ENCODE assay signal across 1 cellular context in the genomic region with DNA sequence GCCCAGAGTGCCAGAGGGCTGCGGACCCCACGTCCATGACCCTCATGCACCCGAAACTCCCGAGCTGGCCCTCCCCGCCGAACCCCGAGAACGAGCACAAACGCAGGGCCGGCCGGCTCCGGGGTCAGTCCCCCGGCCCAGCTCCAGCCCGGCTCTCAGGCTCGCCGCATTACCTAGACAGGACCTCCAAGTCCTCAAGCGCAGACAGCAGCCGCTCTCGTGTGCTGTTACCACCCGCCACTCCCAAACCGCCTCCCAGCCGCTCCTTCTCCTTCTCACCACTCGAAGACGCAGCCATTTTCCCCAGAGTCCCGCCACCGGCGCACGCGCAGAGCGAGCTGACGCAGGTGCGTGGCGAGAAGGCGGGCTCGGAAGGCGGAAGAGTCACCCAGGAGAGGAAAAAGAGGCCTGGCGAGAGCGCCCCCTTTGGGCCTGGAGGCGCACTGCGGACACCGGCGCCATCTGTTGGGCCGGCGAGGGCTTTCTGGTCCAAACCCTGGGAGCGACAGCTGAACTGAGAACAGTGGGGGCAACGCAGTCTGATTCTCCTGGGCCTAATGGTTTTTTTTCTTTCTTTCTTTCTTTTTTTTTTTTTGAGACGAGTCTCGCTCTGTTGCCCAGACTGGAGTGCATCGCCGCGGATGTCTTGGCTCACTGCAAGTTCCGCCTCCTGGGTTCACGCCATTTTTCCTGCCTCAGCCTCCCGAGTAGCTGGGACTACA.
TF ChIP-seq lines count a peak whose summit lies in the region.

A gene with protein sequence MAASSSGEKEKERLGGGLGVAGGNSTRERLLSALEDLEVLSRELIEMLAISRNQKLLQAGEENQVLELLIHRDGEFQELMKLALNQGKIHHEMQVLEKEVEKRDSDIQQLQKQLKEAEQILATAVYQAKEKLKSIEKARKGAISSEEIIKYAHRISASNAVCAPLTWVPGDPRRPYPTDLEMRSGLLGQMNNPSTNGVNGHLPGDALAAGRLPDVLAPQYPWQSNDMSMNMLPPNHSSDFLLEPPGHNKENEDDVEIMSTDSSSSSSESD (minus strand): TSS at position 324 of the 722 bp plus-strand sequence. CDS start 26 bp downstream, at position 298.

TF ChIP-seq in WTC11, 78 proteins besides CTCF, POLR2A, EP300 and RAD21 (continued from another document and continues in another):
- TF ChIP-seq FOXJ3 (CRISPR knock-in tag; IDR thresholded peaks at IDR 0.05; ENCODE audit: borderline replicate concordance), result no peak
- no peak for TF ChIP-seq OVOL2 (CRISPR knock-in tag; IDR thresholded peaks at IDR 0.05; ENCODE audit: borderline replicate concordance)
- TF ChIP-seq, protein P1, sequence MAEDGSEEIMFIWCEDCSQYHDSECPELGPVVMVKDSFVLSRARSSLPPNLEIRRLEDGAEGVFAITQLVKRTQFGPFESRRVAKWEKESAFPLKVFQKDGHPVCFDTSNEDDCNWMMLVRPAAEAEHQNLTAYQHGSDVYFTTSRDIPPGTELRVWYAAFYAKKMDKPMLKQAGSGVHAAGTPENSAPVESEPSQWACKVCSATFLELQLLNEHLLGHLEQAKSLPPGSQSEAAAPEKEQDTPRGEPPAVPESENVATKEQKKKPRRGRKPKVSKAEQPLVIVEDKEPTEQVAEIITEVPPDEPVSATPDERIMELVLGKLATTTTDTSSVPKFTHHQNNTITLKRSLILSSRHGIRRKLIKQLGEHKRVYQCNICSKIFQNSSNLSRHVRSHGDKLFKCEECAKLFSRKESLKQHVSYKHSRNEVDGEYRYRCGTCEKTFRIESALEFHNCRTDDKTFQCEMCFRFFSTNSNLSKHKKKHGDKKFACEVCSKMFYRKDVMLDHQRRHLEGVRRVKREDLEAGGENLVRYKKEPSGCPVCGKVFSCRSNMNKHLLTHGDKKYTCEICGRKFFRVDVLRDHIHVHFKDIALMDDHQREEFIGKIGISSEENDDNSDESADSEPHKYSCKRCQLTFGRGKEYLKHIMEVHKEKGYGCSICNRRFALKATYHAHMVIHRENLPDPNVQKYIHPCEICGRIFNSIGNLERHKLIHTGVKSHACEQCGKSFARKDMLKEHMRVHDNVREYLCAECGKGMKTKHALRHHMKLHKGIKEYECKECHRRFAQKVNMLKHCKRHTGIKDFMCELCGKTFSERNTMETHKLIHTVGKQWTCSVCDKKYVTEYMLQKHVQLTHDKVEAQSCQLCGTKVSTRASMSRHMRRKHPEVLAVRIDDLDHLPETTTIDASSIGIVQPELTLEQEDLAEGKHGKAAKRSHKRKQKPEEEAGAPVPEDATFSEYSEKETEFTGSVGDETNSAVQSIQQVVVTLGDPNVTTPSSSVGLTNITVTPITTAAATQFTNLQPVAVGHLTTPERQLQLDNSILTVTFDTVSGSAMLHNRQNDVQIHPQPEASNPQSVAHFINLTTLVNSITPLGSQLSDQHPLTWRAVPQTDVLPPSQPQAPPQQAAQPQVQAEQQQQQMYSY (CRISPR knock-in tag; IDR thresholded peaks at IDR 0.05), result no peak
- TF ChIP-seq ESRRA (CRISPR knock-in tag; IDR thresholded peaks at IDR 0.05; ENCODE audit: borderline replicate concordance), result 0 out of 2 replicates have a peak, but pooled peaks have one; percentile 65
- no peak for TF ChIP-seq SMAD3 (CRISPR knock-in tag; IDR thresholded peaks at IDR 0.05; ENCODE audit: borderline replicate concordance)
- TF ChIP-seq CBFB (CRISPR knock-in tag; IDR thresholded peaks at IDR 0.05; ENCODE audit: low read depth), result 0 out of 2 replicates have a peak, but pooled peaks have one; percentile 42
- TF ChIP-seq, protein P2, sequence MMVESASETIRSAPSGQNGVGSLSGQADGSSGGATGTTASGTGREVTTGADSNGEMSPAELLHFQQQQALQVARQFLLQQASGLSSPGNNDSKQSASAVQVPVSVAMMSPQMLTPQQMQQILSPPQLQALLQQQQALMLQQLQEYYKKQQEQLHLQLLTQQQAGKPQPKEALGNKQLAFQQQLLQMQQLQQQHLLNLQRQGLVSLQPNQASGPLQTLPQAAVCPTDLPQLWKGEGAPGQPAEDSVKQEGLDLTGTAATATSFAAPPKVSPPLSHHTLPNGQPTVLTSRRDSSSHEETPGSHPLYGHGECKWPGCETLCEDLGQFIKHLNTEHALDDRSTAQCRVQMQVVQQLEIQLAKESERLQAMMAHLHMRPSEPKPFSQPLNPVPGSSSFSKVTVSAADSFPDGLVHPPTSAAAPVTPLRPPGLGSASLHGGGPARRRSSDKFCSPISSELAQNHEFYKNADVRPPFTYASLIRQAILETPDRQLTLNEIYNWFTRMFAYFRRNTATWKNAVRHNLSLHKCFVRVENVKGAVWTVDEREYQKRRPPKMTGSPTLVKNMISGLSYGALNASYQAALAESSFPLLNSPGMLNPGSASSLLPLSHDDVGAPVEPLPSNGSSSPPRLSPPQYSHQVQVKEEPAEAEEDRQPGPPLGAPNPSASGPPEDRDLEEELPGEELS (CRISPR knock-in tag; IDR thresholded peaks at IDR 0.05), result peak; percentile 75
- TF ChIP-seq ZNF396 (CRISPR knock-in tag; IDR thresholded peaks at IDR 0.05; ENCODE audit: borderline replicate concordance), result no peak
- TF ChIP-seq, protein P3, sequence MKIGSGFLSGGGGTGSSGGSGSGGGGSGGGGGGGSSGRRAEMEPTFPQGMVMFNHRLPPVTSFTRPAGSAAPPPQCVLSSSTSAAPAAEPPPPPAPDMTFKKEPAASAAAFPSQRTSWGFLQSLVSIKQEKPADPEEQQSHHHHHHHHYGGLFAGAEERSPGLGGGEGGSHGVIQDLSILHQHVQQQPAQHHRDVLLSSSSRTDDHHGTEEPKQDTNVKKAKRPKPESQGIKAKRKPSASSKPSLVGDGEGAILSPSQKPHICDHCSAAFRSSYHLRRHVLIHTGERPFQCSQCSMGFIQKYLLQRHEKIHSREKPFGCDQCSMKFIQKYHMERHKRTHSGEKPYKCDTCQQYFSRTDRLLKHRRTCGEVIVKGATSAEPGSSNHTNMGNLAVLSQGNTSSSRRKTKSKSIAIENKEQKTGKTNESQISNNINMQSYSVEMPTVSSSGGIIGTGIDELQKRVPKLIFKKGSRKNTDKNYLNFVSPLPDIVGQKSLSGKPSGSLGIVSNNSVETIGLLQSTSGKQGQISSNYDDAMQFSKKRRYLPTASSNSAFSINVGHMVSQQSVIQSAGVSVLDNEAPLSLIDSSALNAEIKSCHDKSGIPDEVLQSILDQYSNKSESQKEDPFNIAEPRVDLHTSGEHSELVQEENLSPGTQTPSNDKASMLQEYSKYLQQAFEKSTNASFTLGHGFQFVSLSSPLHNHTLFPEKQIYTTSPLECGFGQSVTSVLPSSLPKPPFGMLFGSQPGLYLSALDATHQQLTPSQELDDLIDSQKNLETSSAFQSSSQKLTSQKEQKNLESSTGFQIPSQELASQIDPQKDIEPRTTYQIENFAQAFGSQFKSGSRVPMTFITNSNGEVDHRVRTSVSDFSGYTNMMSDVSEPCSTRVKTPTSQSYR (CRISPR knock-in tag; IDR thresholded peaks at IDR 0.05), result no peak
- TF ChIP-seq, protein P4, sequence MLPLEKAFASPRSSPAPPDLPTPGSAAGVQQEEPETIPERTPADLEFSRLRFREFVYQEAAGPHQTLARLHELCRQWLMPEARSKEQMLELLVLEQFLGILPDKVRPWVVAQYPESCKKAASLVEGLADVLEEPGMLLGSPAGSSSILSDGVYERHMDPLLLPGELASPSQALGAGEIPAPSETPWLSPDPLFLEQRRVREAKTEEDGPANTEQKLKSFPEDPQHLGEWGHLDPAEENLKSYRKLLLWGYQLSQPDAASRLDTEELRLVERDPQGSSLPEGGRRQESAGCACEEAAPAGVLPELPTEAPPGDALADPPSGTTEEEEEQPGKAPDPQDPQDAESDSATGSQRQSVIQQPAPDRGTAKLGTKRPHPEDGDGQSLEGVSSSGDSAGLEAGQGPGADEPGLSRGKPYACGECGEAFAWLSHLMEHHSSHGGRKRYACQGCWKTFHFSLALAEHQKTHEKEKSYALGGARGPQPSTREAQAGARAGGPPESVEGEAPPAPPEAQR (CRISPR knock-in tag; IDR thresholded peaks at IDR 0.05), result no peak
- TF ChIP-seq RELA (CRISPR knock-in tag; IDR thresholded peaks at IDR 0.05; ENCODE audit: borderline replicate concordance), result no peak
- TF ChIP-seq CREM (CRISPR knock-in tag; IDR thresholded peaks at IDR 0.05), result peak; percentile 85
- no peak for TF ChIP-seq ATF1 (CRISPR knock-in tag; IDR thresholded peaks at IDR 0.05)
- TF ChIP-seq JAZF1 (CRISPR knock-in tag; IDR thresholded peaks at IDR 0.05), result no peak
- TF ChIP-seq NFATC4 (CRISPR knock-in tag; IDR thresholded peaks at IDR 0.05), result no peak
- TF ChIP-seq FOXP1 (CRISPR knock-in tag; IDR thresholded peaks at IDR 0.05; ENCODE audit: borderline replicate concordance), result peak; percentile 77
- TF ChIP-seq ZNF263 (CRISPR knock-in tag; IDR thresholded peaks at IDR 0.05; ENCODE audit: low read depth), result no peak
- TF ChIP-seq, protein P5, sequence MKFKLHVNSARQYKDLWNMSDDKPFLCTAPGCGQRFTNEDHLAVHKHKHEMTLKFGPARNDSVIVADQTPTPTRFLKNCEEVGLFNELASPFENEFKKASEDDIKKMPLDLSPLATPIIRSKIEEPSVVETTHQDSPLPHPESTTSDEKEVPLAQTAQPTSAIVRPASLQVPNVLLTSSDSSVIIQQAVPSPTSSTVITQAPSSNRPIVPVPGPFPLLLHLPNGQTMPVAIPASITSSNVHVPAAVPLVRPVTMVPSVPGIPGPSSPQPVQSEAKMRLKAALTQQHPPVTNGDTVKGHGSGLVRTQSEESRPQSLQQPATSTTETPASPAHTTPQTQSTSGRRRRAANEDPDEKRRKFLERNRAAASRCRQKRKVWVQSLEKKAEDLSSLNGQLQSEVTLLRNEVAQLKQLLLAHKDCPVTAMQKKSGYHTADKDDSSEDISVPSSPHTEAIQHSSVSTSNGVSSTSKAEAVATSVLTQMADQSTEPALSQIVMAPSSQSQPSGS (CRISPR knock-in tag; IDR thresholded peaks at IDR 0.05; ENCODE audit: borderline replicate concordance, low read depth), result no peak
- TF ChIP-seq ZNF232 (CRISPR knock-in tag; IDR thresholded peaks at IDR 0.05), result no peak
- no peak for TF ChIP-seq RORB (CRISPR knock-in tag; IDR thresholded peaks at IDR 0.05)
- no peak for TF ChIP-seq ZNF219 (CRISPR knock-in tag; IDR thresholded peaks at IDR 0.05; ENCODE audit: borderline replicate concordance)
- peak; percentile 86 for TF ChIP-seq FOXK1 (CRISPR knock-in tag; IDR thresholded peaks at IDR 0.05)
- no peak for TF ChIP-seq GRHL2 (CRISPR knock-in tag; IDR thresholded peaks at IDR 0.05; ENCODE audit: insufficient replicate concordance, severe bottlenecking)
- 0 out of 2 replicates have a peak, but pooled peaks have one; percentile 63 for TF ChIP-seq KAT7 (CRISPR knock-in tag; IDR thresholded peaks at IDR 0.05; ENCODE audit: borderline replicate concordance)
- TF ChIP-seq TEAD1 (CRISPR knock-in tag; IDR thresholded peaks at IDR 0.05), result peak; percentile 64
- peak; percentile 79; the same call in 1 of the 2 replicates for TF ChIP-seq MYBL2 (CRISPR knock-in tag; IDR thresholded peaks at IDR 0.05)
- TF ChIP-seq, protein P6, sequence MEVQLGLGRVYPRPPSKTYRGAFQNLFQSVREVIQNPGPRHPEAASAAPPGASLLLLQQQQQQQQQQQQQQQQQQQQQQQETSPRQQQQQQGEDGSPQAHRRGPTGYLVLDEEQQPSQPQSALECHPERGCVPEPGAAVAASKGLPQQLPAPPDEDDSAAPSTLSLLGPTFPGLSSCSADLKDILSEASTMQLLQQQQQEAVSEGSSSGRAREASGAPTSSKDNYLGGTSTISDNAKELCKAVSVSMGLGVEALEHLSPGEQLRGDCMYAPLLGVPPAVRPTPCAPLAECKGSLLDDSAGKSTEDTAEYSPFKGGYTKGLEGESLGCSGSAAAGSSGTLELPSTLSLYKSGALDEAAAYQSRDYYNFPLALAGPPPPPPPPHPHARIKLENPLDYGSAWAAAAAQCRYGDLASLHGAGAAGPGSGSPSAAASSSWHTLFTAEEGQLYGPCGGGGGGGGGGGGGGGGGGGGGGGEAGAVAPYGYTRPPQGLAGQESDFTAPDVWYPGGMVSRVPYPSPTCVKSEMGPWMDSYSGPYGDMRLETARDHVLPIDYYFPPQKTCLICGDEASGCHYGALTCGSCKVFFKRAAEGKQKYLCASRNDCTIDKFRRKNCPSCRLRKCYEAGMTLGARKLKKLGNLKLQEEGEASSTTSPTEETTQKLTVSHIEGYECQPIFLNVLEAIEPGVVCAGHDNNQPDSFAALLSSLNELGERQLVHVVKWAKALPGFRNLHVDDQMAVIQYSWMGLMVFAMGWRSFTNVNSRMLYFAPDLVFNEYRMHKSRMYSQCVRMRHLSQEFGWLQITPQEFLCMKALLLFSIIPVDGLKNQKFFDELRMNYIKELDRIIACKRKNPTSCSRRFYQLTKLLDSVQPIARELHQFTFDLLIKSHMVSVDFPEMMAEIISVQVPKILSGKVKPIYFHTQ (CRISPR knock-in tag; IDR thresholded peaks at IDR 0.05), result no peak
- TF ChIP-seq, protein P7, sequence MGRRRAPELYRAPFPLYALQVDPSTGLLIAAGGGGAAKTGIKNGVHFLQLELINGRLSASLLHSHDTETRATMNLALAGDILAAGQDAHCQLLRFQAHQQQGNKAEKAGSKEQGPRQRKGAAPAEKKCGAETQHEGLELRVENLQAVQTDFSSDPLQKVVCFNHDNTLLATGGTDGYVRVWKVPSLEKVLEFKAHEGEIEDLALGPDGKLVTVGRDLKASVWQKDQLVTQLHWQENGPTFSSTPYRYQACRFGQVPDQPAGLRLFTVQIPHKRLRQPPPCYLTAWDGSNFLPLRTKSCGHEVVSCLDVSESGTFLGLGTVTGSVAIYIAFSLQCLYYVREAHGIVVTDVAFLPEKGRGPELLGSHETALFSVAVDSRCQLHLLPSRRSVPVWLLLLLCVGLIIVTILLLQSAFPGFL (CRISPR knock-in tag; IDR thresholded peaks at IDR 0.05; ENCODE audit: borderline replicate concordance), result 0 out of 2 replicates have a peak, but pooled peaks have one; percentile 37
- TF ChIP-seq ETV6 (CRISPR knock-in tag; IDR thresholded peaks at IDR 0.05), result peak; percentile 71
- TF ChIP-seq, protein P8, sequence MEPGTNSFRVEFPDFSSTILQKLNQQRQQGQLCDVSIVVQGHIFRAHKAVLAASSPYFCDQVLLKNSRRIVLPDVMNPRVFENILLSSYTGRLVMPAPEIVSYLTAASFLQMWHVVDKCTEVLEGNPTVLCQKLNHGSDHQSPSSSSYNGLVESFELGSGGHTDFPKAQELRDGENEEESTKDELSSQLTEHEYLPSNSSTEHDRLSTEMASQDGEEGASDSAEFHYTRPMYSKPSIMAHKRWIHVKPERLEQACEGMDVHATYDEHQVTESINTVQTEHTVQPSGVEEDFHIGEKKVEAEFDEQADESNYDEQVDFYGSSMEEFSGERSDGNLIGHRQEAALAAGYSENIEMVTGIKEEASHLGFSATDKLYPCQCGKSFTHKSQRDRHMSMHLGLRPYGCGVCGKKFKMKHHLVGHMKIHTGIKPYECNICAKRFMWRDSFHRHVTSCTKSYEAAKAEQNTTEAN (CRISPR knock-in tag; IDR thresholded peaks at IDR 0.05), result no peak
- TF ChIP-seq ZNF317 (CRISPR knock-in tag; IDR thresholded peaks at IDR 0.05; ENCODE audit: borderline replicate concordance, low read depth), result no peak
- TF ChIP-seq, protein P9, sequence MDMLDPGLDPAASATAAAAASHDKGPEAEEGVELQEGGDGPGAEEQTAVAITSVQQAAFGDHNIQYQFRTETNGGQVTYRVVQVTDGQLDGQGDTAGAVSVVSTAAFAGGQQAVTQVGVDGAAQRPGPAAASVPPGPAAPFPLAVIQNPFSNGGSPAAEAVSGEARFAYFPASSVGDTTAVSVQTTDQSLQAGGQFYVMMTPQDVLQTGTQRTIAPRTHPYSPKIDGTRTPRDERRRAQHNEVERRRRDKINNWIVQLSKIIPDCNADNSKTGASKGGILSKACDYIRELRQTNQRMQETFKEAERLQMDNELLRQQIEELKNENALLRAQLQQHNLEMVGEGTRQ (CRISPR knock-in tag; IDR thresholded peaks at IDR 0.05), result no peak
- TF ChIP-seq MXD4 (CRISPR knock-in tag; IDR thresholded peaks at IDR 0.05; ENCODE audit: borderline replicate concordance), result no peak
- TF ChIP-seq, protein P10, sequence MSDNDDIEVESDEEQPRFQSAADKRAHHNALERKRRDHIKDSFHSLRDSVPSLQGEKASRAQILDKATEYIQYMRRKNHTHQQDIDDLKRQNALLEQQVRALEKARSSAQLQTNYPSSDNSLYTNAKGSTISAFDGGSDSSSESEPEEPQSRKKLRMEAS (CRISPR knock-in tag; IDR thresholded peaks at IDR 0.05), result peak; percentile 85
